In the genomic region with DNA sequence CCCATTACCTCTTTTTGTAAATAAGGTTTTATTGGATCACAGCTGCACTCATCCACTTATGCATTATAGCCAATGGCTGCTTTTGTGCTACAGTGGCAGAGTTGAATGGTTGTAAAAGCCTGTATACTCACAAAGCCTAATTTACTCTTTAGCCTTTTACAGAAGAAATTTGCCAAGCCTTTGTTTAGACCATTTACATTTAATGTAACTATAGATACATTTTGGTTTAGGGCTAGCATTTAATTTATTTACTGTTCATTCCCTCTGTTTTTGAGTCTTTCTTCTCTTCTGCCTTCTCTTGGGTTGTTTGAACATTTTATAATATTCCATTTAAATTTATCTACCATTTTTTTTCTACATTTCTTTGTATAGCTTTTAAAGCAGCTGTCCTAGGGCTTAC, we compare ENCODE assay signal across 18 cellular contexts.
A peak's percentile ranks its signal among the peaks of the same experiment; 100 is the strongest.
DNase-seq lines count a peak whose midpoint lies in the region; ATAC-seq lines count a peak whose summit lies in the region.
"Had no signal": no experiment of that assay in that cellular context is flagged by ENCODE, and none has a peak within 500 bp of the region (broad histone marks: within the 10 kb centered on the region; RNA-seq: fewer than 3 reads in every experiment).

No MANE protein-coding gene starts in this region.

- no peak for DNase-seq in activated naive CD4-positive, alpha-beta T cell treated with anti-CD3 and anti-CD28 coated beads, Interleukin-2, amount 10 ng/mL, durations not matched to agents 7 days and 5 days
- DNase-seq in NCI-H1436 (lab: John Stamatoyannopoulos, UW) (peak; percentile 68), NCI-H82 (lab: John Stamatoyannopoulos, UW) (peak; percentile 74), mesendoderm (no peak), trophoblast cell (no peak)
- DNase-seq: Calu3, DMS79 treated with DMSO at 0.1 percent for 48 hours, NCI-H187, NCI-H2171 treated with DMSO at 0.1 percent for 48 hours, NCI-H446, SJCRH30 had no signal

- H3K9me3 ChIP-seq in trophoblast cell (ENCODE audit: insufficient read depth, low read depth, low read length): no peaks in the 10 kb centered on the region
- H3K9me3 ChIP-seq: BLaER1, SJCRH30 had no signal

- no peak for ATAC-seq in GM19324 (IDR thresholded peaks at IDR 0.05; ENCODE audit: low FRiP score, unreplicated experiment)
- ATAC-seq: CD8-positive, alpha-beta T cell had no signal

- H4K8ac ChIP-seq in mesendoderm (ENCODE audit: low read depth, low read length): no peak overlapping the region
- no peak overlapping the region for H4K8ac ChIP-seq in trophoblast cell (ENCODE audit: low read depth, low read length)

- H3K4me3 Mint-ChIP-seq in activated naive CD4-positive, alpha-beta T cell treated with anti-CD3 and anti-CD28 coated beads, Interleukin-2, amount 50 U/mL, for 24 hours: no peak overlapping the region
- no peak overlapping the region for H3K4me3 Mint-ChIP-seq in activated naive CD4-positive, alpha-beta T cell treated with anti-CD3 and anti-CD28 coated beads, Interleukin-2, amount 10 ng/mL, durations not matched to agents 7 days and 5 days
- H3K4me3 Mint-ChIP-seq: CD8-positive, alpha-beta T cell; T-helper 1 cell treated with Interleukin-12 subunit alpha and Interleukin-12 subunit beta and Interleukin-4 antibody, amounts not matched to agents 30 μg/mL and 1 μg/mL, for 36 hours had no signal

- H3K36me3 ChIP-seq in mesendoderm (ENCODE audit: control insufficient read depth, insufficient read depth, low read length) (no peaks in the 10 kb centered on the region), trophoblast cell (ENCODE audit: control insufficient read depth in 1 of 2, insufficient read depth in 2 of 2, low read length in 2 of 2) (no peaks in the 10 kb centered on the region)
- H3K36me3 ChIP-seq: BLaER1, SJCRH30 had no signal

- peak overlapping the region; percentile 34 for H3K27ac ChIP-seq in mesendoderm (ENCODE audit: low read depth, low read length)
- H3K27ac ChIP-seq in trophoblast cell (ENCODE audit: low read depth, low read length): no peak overlapping the region
- H3K27ac ChIP-seq: BLaER1, KMS-11, RWPE1, SJCRH30 had no signal

- no peak overlapping the region for H2AK5ac ChIP-seq in mesendoderm (ENCODE audit: low read length)
- H2AK5ac ChIP-seq in trophoblast cell (ENCODE audit: low read length): no peak overlapping the region

- H3K79me1 ChIP-seq in mesendoderm (ENCODE audit: low read length) (no peaks in the 10 kb centered on the region), trophoblast cell (ENCODE audit: low read length) (peaks cover 3% of the 10 kb centered on the region)

- H3K79me2 ChIP-seq in mesendoderm (ENCODE audit: control insufficient read depth, insufficient read depth, low read length) (no peaks in the 10 kb centered on the region), trophoblast cell (ENCODE audit: control insufficient read depth, insufficient read depth, low read length, poor library complexity) (no peaks in the 10 kb centered on the region)

- peaks cover 62% of the 10 kb centered on the region for H3K4me1 Mint-ChIP-seq in activated naive CD4-positive, alpha-beta T cell treated with anti-CD3 and anti-CD28 coated beads, Interleukin-2, amount 50 U/mL, for 24 hours
- H3K4me1 Mint-ChIP-seq in activated naive CD4-positive, alpha-beta T cell treated with anti-CD3 and anti-CD28 coated beads, Interleukin-2, amount 10 ng/mL, durations not matched to agents 7 days and 5 days: peaks cover 50% of the 10 kb centered on the region

- CTCF ChIA-PET in activated naive CD4-positive, alpha-beta T cell treated with anti-CD3 and anti-CD28 coated beads, Interleukin-2, amount 10 ng/mL, durations not matched to agents 7 days and 5 days (lab: Charles Lee): no interaction called here

- H3K4me2 ChIP-seq in mesendoderm (ENCODE audit: low read length) (no peak overlapping the region), trophoblast cell (ENCODE audit: low read length) (no peak overlapping the region)
- H3K4me2 ChIP-seq: BLaER1, KMS-11 had no signal

- H3K4me3 ChIP-seq in mesendoderm (ENCODE audit: low read length) (no peak overlapping the region), trophoblast cell (ENCODE audit: low read depth, low read length) (no peak overlapping the region)
- H3K4me3 ChIP-seq: BLaER1, SJCRH30 had no signal

- H3K18ac ChIP-seq in mesendoderm (ENCODE audit: low read length) (peak overlapping the region; percentile 75), trophoblast cell (ENCODE audit: low read length) (no peak overlapping the region)

- H4K91ac ChIP-seq in trophoblast cell (ENCODE audit: low read depth, low read length): no peak overlapping the region

- H3K27me3 ChIP-seq in mesendoderm (ENCODE audit: insufficient read depth, low read length, poor library complexity) (no peaks in the 10 kb centered on the region), trophoblast cell (ENCODE audit: insufficient read depth, low read length) (no peaks in the 10 kb centered on the region)
- H3K27me3 ChIP-seq: BLaER1 had no signal

- H3K9ac ChIP-seq in mesendoderm (ENCODE audit: low read length): peak overlapping the region; percentile 49
- no peak overlapping the region for H3K9ac ChIP-seq in trophoblast cell (ENCODE audit: low read length)
- H3K9ac ChIP-seq: BLaER1, KMS-11 had no signal

- H3K9me3 Mint-ChIP-seq in activated naive CD4-positive, alpha-beta T cell treated with anti-CD3 and anti-CD28 coated beads, Interleukin-2, amount 50 U/mL, for 24 hours: peaks cover 5% of the 10 kb centered on the region
- H3K9me3 Mint-ChIP-seq in activated naive CD4-positive, alpha-beta T cell treated with anti-CD3 and anti-CD28 coated beads, Interleukin-2, amount 10 ng/mL, durations not matched to agents 7 days and 5 days: peaks cover 21% of the 10 kb centered on the region

- H3K56ac ChIP-seq in mesendoderm (ENCODE audit: low read length): peak overlapping the region; percentile 85

- H2BK15ac ChIP-seq in mesendoderm (replicated peaks; ENCODE audit: low read depth): no peak overlapping the region

- H3K4ac ChIP-seq in mesendoderm (ENCODE audit: low read depth, low read length) (no peak overlapping the region), trophoblast cell (ENCODE audit: low read depth, low read length) (no peak overlapping the region)

- H3K27ac Mint-ChIP-seq in activated naive CD4-positive, alpha-beta T cell treated with anti-CD3 and anti-CD28 coated beads, Interleukin-2, amount 50 U/mL, for 24 hours: peak overlapping the region; percentile 59
- H3K27ac Mint-ChIP-seq in activated naive CD4-positive, alpha-beta T cell treated with anti-CD3 and anti-CD28 coated beads, Interleukin-2, amount 10 ng/mL, durations not matched to agents 7 days and 5 days: no peak overlapping the region
- H3K27ac Mint-ChIP-seq: T-helper 1 cell treated with Interleukin-12 subunit alpha and Interleukin-12 subunit beta and Interleukin-4 antibody, amounts not matched to agents 30 μg/mL and 1 μg/mL, for 36 hours had no signal

- peaks cover 7% of the 10 kb centered on the region for H3K4me1 ChIP-seq in mesendoderm (ENCODE audit: control insufficient read depth, low read depth, low read length)
- H3K4me1 ChIP-seq in trophoblast cell (ENCODE audit: control insufficient read depth in 1 of 2, insufficient read depth in 2 of 2, low read length in 2 of 2): peaks cover 0 to 4% of the 10 kb centered on the region in 2 experiments
- H3K4me1 ChIP-seq: BLaER1, SJCRH30 had no signal

- no peak overlapping the region for H2AFZ ChIP-seq in trophoblast cell (ENCODE audit: insufficient read depth, low read length, poor library complexity)

- no peak overlapping the region for H3K23ac ChIP-seq in mesendoderm (ENCODE audit: low read length)
- H3K23ac ChIP-seq in trophoblast cell (ENCODE audit: low read length): no peak overlapping the region

- no peak overlapping the region for H4K12ac ChIP-seq in trophoblast cell (ENCODE audit: low read depth, low read length)

- no peak overlapping the region for H4K5ac ChIP-seq in mesendoderm (ENCODE audit: low read length)

- H2BK120ac ChIP-seq in mesendoderm (ENCODE audit: low read depth, low read length) (peak overlapping the region; percentile 98), trophoblast cell (ENCODE audit: insufficient read depth, low read length, poor library complexity) (no peak overlapping the region)

- no peak overlapping the region for H3K14ac ChIP-seq in trophoblast cell (ENCODE audit: low read length)

- no peak overlapping the region for H2BK12ac ChIP-seq in trophoblast cell (ENCODE audit: low read length)

- H3K36me3 Mint-ChIP-seq in activated naive CD4-positive, alpha-beta T cell treated with anti-CD3 and anti-CD28 coated beads, Interleukin-2, amount 50 U/mL, for 24 hours: peaks cover 9% of the 10 kb centered on the region
- H3K36me3 Mint-ChIP-seq in activated naive CD4-positive, alpha-beta T cell treated with anti-CD3 and anti-CD28 coated beads, Interleukin-2, amount 10 ng/mL, durations not matched to agents 7 days and 5 days: peaks cover 28% of the 10 kb centered on the region

- H3K27me3 Mint-ChIP-seq in activated naive CD4-positive, alpha-beta T cell treated with anti-CD3 and anti-CD28 coated beads, Interleukin-2, amount 50 U/mL, for 24 hours: no peaks in the 10 kb centered on the region
- H3K27me3 Mint-ChIP-seq in activated naive CD4-positive, alpha-beta T cell treated with anti-CD3 and anti-CD28 coated beads, Interleukin-2, amount 10 ng/mL, durations not matched to agents 7 days and 5 days: no peaks in the 10 kb centered on the region

- no peak overlapping the region for H2BK5ac ChIP-seq in mesendoderm (ENCODE audit: low read length)
- no peak overlapping the region for H2BK5ac ChIP-seq in trophoblast cell (ENCODE audit: low read depth, low read length, poor library complexity)

Comparison
In these comparisons a context has a peak if more than half of its experiments do, and no peak if none do; other contexts are left out.
1. DNase-seq: peak in NCI-H1436 (single experiment) and NCI-H82 (single experiment); none in activated naive CD4-positive, alpha-beta T cell treated with anti-CD3 and anti-CD28 coated beads, Interleukin-2, amount 10 ng/mL, durations not matched to agents 7 days and 5 days (single experiment), mesendoderm (single experiment) and trophoblast cell (0 of 2).